8 cellular contexts compared by ENCODE assay signal in genomic region chr16:12228607-12229499, GRCh38.
DNase-seq lines count a peak whose midpoint lies in the region; ATAC-seq and TF ChIP-seq lines count a peak whose summit lies in the region.

No MANE protein-coding gene starts in this region.

- no peaks in the 10 kb centered on the region for H3K9me3 ChIP-seq in heart right ventricle

- H3K36me3 Mint-ChIP-seq in CD14-positive monocyte: peaks cover 10 to 16% of the 10 kb centered on the region in 2 donors
- H3K36me3 Mint-ChIP-seq in activated naive CD4-positive, alpha-beta T cell treated with anti-CD3 and anti-CD28 coated beads, Interleukin-2, amount 50 U/mL, for 72 hours: no peaks in the 10 kb centered on the region

- no peak overlapping the region for H3K27ac ChIP-seq in heart right ventricle

- peaks cover 9% of the 10 kb centered on the region for H3K4me1 Mint-ChIP-seq in CD14-positive monocyte

- no peak overlapping the region for H3K4me3 ChIP-seq in heart right ventricle

- peaks cover 0 to 9% (median 0%) of the 10 kb centered on the region in 9 donors for H3K4me1 ChIP-seq in heart right ventricle

- H3K27me3 ChIP-seq in heart right ventricle: no peaks in the 10 kb centered on the region

- ATAC-seq in GM18861 (IDR thresholded peaks at IDR 0.05; ENCODE audit: unreplicated experiment) (peak; percentile 46), heart right ventricle (peak; percentile 51 to 83 (median 75)), HG03457 (IDR thresholded peaks at IDR 0.05; ENCODE audit: unreplicated experiment) (no peak)
- ATAC-seq in activated naive CD4-positive, alpha-beta T cell treated with anti-CD3 and anti-CD28 coated beads, Interleukin-2, amount 50 U/mL, for 72 hours: peak; percentile 57 to 58

- no peaks in the 10 kb centered on the region for H3K36me3 ChIP-seq in heart right ventricle

- intact Hi-C loops in CD14-positive monocyte (cut with micrococcal nuclease): no loop called here
- intact Hi-C loops in heart right ventricle (cut with DNase I): loop anchor here in 1 of 10 donors (10.0 kb wide), 1 partner anchor 134 kb away; no protein-coding TSS in a partner anchor

- H3K9me3 Mint-ChIP-seq in CD14-positive monocyte: no peaks in the 10 kb centered on the region
- H3K9me3 Mint-ChIP-seq in activated naive CD4-positive, alpha-beta T cell treated with anti-CD3 and anti-CD28 coated beads, Interleukin-2, amount 50 U/mL, for 72 hours: no peaks in the 10 kb centered on the region

- WGBS in heart right ventricle, 2 donors: 63 to 69% methylated on average over 14 of the region's 14 CpGs

- H3K4me3 Mint-ChIP-seq in CD14-positive monocyte: peak overlapping the region in 1 of 2 donors; percentile 26

- peak overlapping the region in 5 of 7 donors; percentile 8 to 70 (median 33) for H3K27ac Mint-ChIP-seq in CD14-positive monocyte
- H3K27ac Mint-ChIP-seq in activated naive CD4-positive, alpha-beta T cell treated with anti-CD3 and anti-CD28 coated beads, Interleukin-2, amount 50 U/mL, for 72 hours: peak overlapping the region in 1 of 2 donors; percentile 60

- DNase-seq in CD14-positive monocyte (ENCODE audit: low spot score): no peak
- DNase-seq in NCI-H460 (ENCODE audit: extremely low read depth, low read depth): peak; percentile 27
- peak in 1 of 2 donors; percentile 23 for DNase-seq in activated naive CD4-positive, alpha-beta T cell treated with anti-CD3 and anti-CD28 coated beads, Interleukin-2, amount 50 U/mL, for 72 hours (ENCODE audit: low spot score in 2 of 2)
- DNase-seq in heart right ventricle: peak; percentile 29 to 39
- peak; percentile 37 for DNase-seq in putamen (ENCODE audit: low spot score)
- DNase-seq in OCI-M2 (lab: John Stamatoyannopoulos, UW; ENCODE audit: unreplicated experiment): no peak

- H3K27me3 Mint-ChIP-seq in CD14-positive monocyte (ENCODE audit: low read depth in 3 of 3): peaks cover 0 to 3% (median 0%) of the 10 kb centered on the region in 3 donors

- TF ChIP-seq CTCF in CD14-positive monocyte (IDR thresholded peaks at IDR 0.05) (peak; percentile 18), heart right ventricle (IDR thresholded peaks at IDR 0.05) (peak; percentile 40 to 74 (median 64))

Comparison
In these comparisons a context has a peak if more than half of its experiments do, and no peak if none do; other contexts are left out.
1. DNase-seq: peak in NCI-H460 (single experiment), heart right ventricle (2 of 2) and putamen (single experiment); none in CD14-positive monocyte (single experiment) and OCI-M2 (single experiment).